Comparison of ENCODE assay signal across 1 cellular context in genomic region chrX:38327007-38327774, GRCh38.
TF ChIP-seq lines count a peak whose summit lies in the region.

A gene with protein sequence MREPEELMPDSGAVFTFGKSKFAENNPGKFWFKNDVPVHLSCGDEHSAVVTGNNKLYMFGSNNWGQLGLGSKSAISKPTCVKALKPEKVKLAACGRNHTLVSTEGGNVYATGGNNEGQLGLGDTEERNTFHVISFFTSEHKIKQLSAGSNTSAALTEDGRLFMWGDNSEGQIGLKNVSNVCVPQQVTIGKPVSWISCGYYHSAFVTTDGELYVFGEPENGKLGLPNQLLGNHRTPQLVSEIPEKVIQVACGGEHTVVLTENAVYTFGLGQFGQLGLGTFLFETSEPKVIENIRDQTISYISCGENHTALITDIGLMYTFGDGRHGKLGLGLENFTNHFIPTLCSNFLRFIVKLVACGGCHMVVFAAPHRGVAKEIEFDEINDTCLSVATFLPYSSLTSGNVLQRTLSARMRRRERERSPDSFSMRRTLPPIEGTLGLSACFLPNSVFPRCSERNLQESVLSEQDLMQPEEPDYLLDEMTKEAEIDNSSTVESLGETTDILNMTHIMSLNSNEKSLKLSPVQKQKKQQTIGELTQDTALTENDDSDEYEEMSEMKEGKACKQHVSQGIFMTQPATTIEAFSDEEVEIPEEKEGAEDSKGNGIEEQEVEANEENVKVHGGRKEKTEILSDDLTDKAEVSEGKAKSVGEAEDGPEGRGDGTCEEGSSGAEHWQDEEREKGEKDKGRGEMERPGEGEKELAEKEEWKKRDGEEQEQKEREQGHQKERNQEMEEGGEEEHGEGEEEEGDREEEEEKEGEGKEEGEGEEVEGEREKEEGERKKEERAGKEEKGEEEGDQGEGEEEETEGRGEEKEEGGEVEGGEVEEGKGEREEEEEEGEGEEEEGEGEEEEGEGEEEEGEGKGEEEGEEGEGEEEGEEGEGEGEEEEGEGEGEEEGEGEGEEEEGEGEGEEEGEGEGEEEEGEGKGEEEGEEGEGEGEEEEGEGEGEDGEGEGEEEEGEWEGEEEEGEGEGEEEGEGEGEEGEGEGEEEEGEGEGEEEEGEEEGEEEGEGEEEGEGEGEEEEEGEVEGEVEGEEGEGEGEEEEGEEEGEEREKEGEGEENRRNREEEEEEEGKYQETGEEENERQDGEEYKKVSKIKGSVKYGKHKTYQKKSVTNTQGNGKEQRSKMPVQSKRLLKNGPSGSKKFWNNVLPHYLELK (minus strand): TSS chrX:38327509. CDS start chrX:38327367, 142 bp downstream.

TF ChIP-seq in HEK293, 187 proteins besides CTCF, POLR2A, EP300 and RAD21 (continued from another document):
- TF ChIP-seq, protein P1, sequence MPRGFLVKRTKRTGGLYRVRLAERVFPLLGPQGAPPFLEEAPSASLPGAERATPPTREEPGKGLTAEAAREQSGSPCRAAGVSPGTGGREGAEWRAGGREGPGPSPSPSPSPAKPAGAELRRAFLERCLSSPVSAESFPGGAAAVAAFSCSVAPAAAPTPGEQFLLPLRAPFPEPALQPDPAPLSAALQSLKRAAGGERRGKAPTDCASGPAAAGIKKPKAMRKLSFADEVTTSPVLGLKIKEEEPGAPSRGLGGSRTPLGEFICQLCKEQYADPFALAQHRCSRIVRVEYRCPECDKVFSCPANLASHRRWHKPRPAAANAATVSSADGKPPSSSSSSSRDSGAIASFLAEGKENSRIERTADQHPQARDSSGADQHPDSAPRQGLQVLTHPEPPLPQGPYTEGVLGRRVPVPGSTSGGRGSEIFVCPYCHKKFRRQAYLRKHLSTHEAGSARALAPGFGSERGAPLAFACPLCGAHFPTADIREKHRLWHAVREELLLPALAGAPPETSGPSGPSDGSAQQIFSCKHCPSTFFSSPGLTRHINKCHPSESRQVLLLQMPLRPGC (tag by site-specific recombination; IDR thresholded peaks at IDR 0.05): 0 out of 2 replicates have a peak, but pooled peaks have one; percentile 12
- TF ChIP-seq ZNF560 (tag by site-specific recombination; IDR thresholded peaks at IDR 0.05; ENCODE audit: borderline replicate concordance) (no peak), SP2 (tag by site-specific recombination; IDR thresholded peaks at IDR 0.05) (peak; percentile 87), ZEB2 (tag by site-specific recombination; IDR thresholded peaks at IDR 0.05) (peak; percentile 83), ZNF768 (tag by site-specific recombination; IDR thresholded peaks at IDR 0.05) (no peak), PRDM1 (tag by site-specific recombination; IDR thresholded peaks at IDR 0.05) (no peak), SP7 (tag by site-specific recombination; IDR thresholded peaks at IDR 0.05) (peak; percentile 58), PBX3 (CRISPR knock-in tag; IDR thresholded peaks at IDR 0.05) (peak; percentile 82), ZNF529 (tag by site-specific recombination; IDR thresholded peaks at IDR 0.05; ENCODE audit: insufficient replicate concordance) (no peak), ZXDB (tag by site-specific recombination; IDR thresholded peaks at IDR 0.05) (peak; percentile 67; the same call in 1 of the 2 replicates), ZNF692 (tag by site-specific recombination; IDR thresholded peaks at IDR 0.05) (peak; percentile 28), KLF7 (tag by site-specific recombination; IDR thresholded peaks at IDR 0.05; ENCODE audit: borderline replicate concordance) (no peak), ZNF335 (tag by site-specific recombination; conservative IDR thresholded peaks at IDR 0.05) (peak; percentile 99), OSR2 (tag by site-specific recombination; IDR thresholded peaks at IDR 0.05) (peak; percentile 28; the same call in 1 of the 2 replicates), ZNF561 (tag by site-specific recombination; IDR thresholded peaks at IDR 0.05; ENCODE audit: borderline replicate concordance) (peak; percentile 79), ZNF341 (tag by site-specific recombination; IDR thresholded peaks at IDR 0.05; ENCODE audit: low read depth) (peak; percentile 86)
- TF ChIP-seq, protein P2, sequence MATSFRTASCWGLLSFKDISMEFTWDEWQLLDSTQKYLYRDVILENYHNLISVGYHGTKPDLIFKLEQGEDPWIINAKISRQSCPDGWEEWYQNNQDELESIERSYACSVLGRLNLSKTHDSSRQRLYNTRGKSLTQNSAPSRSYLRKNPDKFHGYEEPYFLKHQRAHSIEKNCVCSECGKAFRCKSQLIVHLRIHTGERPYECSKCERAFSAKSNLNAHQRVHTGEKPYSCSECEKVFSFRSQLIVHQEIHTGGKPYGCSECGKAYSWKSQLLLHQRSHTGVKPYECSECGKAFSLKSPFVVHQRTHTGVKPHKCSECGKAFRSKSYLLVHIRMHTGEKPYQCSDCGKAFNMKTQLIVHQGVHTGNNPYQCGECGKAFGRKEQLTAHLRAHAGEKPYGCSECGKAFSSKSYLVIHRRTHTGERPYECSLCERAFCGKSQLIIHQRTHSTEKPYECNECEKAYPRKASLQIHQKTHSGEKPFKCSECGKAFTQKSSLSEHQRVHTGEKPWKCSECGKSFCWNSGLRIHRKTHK (tag by site-specific recombination; IDR thresholded peaks at IDR 0.05): no peak
